Comparison of ENCODE assay signal across 10 cellular contexts in genomic region chr4:15755781-15756180, GRCh38. TPM values are rescaled to one million over a fixed set of nuclear protein-coding genes. Genes with fewer than 3 reads are reported as not detected.
DNase-seq lines count a peak whose midpoint lies in the region; ATAC-seq and TF ChIP-seq lines count a peak whose summit lies in the region.
"Had no signal": no experiment of that assay in that cellular context is flagged by ENCODE, and none has a peak within 500 bp of the region (broad histone marks: within the 10 kb centered on the region; RNA-seq: fewer than 3 reads in every experiment).

No MANE protein-coding gene starts in this region.

- peaks cover 5% of the 10 kb centered on the region; the same call in 1 of the 2 replicates for H3K9me3 ChIP-seq in OCI-LY7 (ENCODE audit: low read length)
- no peaks in the 10 kb centered on the region for H3K9me3 ChIP-seq in smooth muscle cell (replicated peaks; ENCODE audit: low read depth)

- peak overlapping the region; percentile 57 for H3K27ac ChIP-seq in OCI-LY7 (ENCODE audit: low read depth, low read length, poor library complexity, severe bottlenecking)
- H3K27ac ChIP-seq in smooth muscle cell (ENCODE audit: low read depth), result peak overlapping the region; percentile 21
- H3K27ac ChIP-seq: hepatocyte had no signal

- POLR2A ChIA-PET in OCI-LY7 (lab: Charles Lee), result interaction anchor here (0.6 to 5.3 kb wide), 19 partner anchors 8 to 912 kb away, joined by 3 to 35 read pairs (median 6); partner anchors contain the start of genes CD38 and FAM200B

- H3K36me3 ChIP-seq in OCI-LY7 (ENCODE audit: insufficient read depth, low read length) (no peaks in the 10 kb centered on the region), smooth muscle cell (ENCODE audit: low read depth) (no peaks in the 10 kb centered on the region)

- no peaks in the 10 kb centered on the region for H3K27me3 Mint-ChIP-seq in activated T-cell treated with anti-CD3 and anti-CD28 coated beads, Interleukin-2, amount 50 U/mL, for 24 hours

- no peak for DNase-seq in activated T-cell treated with anti-CD3 and anti-CD28 coated beads, Interleukin-2, amount 50 U/mL, for 24 hours
- DNase-seq in activated T-cell treated with anti-CD3 and anti-CD28 coated beads for 4 hours (no peak), OCI-LY7 (ENCODE audit: low spot score) (no peak), smooth muscle cell (lab: John Stamatoyannopoulos, UW; ENCODE audit: unreplicated experiment) (no peak), hippocampal formation (lab: John Stamatoyannopoulos, UW) (no peak), posterior cingulate gyrus (no peak), germinal center (ENCODE audit: low spot score) (no peak)
- DNase-seq: NCI-H446 treated with DMSO at 0.1 percent for 48 hours had no signal

- peak overlapping the region; percentile 63 for H3K4me3 Mint-ChIP-seq in activated T-cell treated with anti-CD3 and anti-CD28 coated beads, Interleukin-2, amount 50 U/mL, for 24 hours

- 84% methylated on average over 1 of the region's 1 CpG for WGBS in smooth muscle cell (ENCODE audit: low lambda C conversion rate)

- H3K27ac Mint-ChIP-seq in activated T-cell treated with anti-CD3 and anti-CD28 coated beads, Interleukin-2, amount 50 U/mL, for 24 hours, result peak overlapping the region; percentile 93

- BruUV-seq in OCI-LY7 (replicated peaks; lab: Mats Ljungman, UMichigan), result no TSS peak

- H3K36me3 Mint-ChIP-seq in activated T-cell treated with anti-CD3 and anti-CD28 coated beads, Interleukin-2, amount 50 U/mL, for 24 hours (ENCODE audit: low read depth), result no peaks in the 10 kb centered on the region

- H3K4me2 ChIP-seq in OCI-LY7 (ENCODE audit: low read length), result peak overlapping the region; percentile 73
- peak overlapping the region; percentile 28 for H3K4me2 ChIP-seq in smooth muscle cell
- H3K4me2 ChIP-seq: hepatocyte had no signal

- H2AFZ ChIP-seq in OCI-LY7 (ENCODE audit: low read length) (peak overlapping the region; percentile 99), smooth muscle cell (ENCODE audit: low read depth) (no peak overlapping the region)
- H2AFZ ChIP-seq: hepatocyte had no signal

- CTCF ChIA-PET in OCI-LY7 (lab: Charles Lee; ENCODE audit: unreplicated experiment), result interaction anchor here (1.0 to 1.9 kb wide), 7 partner anchors 8 to 44 kb away, joined by 3 to 7 read pairs (median 5); no protein-coding TSS in a partner anchor

- H3K4me3 ChIP-seq in OCI-LY7 (ENCODE audit: low read depth, low read length, poor library complexity, severe bottlenecking), result peak overlapping the region; percentile 51
- no peak overlapping the region for H3K4me3 ChIP-seq in smooth muscle cell
- H3K4me3 ChIP-seq: hepatocyte had no signal

- H3K27me3 ChIP-seq in smooth muscle cell (ENCODE audit: low read depth), result no peaks in the 10 kb centered on the region
- H3K27me3 ChIP-seq: hepatocyte had no signal

- no peaks in the 10 kb centered on the region for H3F3A ChIP-seq in smooth muscle cell (ENCODE audit: low read depth)

- intact Hi-C loops in OCI-LY7 (cut with micrococcal nuclease; ENCODE audit: unreplicated experiment), result no loop called here
- intact Hi-C loops in posterior cingulate gyrus (cut with DNase I), result no loop called here

- H4K20me1 ChIP-seq in OCI-LY7 (ENCODE audit: insufficient read depth, low read length) (no peaks in the 10 kb centered on the region), smooth muscle cell (ENCODE audit: low read depth) (no peaks in the 10 kb centered on the region)

- H3K9me2 ChIP-seq in OCI-LY7 (ENCODE audit: insufficient read depth, low read length), result no peaks in the 10 kb centered on the region

- TF ChIP-seq CTCF in OCI-LY7 (conservative IDR thresholded peaks at IDR 0.05; ENCODE audit: low read length) (no peak), smooth muscle cell (IDR thresholded peaks at IDR 0.05; ENCODE audit: borderline replicate concordance, insufficient read depth, poor library complexity, severe bottlenecking) (no peak)

- H3K9ac ChIP-seq in smooth muscle cell (ENCODE audit: low read depth), result no peak overlapping the region

- ATAC-seq in HG02678 (IDR thresholded peaks at IDR 0.05; ENCODE audit: unreplicated experiment), result peak; percentile 16

- no peaks in the 10 kb centered on the region for H3K9me3 Mint-ChIP-seq in activated T-cell treated with anti-CD3 and anti-CD28 coated beads, Interleukin-2, amount 50 U/mL, for 24 hours

- H3K79me2 ChIP-seq in OCI-LY7 (ENCODE audit: insufficient read depth, low read depth, low read length) (no peaks in the 10 kb centered on the region), smooth muscle cell (ENCODE audit: low read depth) (no peaks in the 10 kb centered on the region)
- H3K79me2 ChIP-seq: hepatocyte had no signal

- H3K4me1 ChIP-seq in OCI-LY7 (ENCODE audit: insufficient read depth, low read length, poor library complexity, severe bottlenecking) (peaks cover 36% of the 10 kb centered on the region), smooth muscle cell (ENCODE audit: low read depth) (no peaks in the 10 kb centered on the region)

- H3K4me1 Mint-ChIP-seq in activated T-cell treated with anti-CD3 and anti-CD28 coated beads, Interleukin-2, amount 50 U/mL, for 24 hours (ENCODE audit: low read depth), result peaks cover 44% of the 10 kb centered on the region

RNA-seq across cellular contexts. Expression of gene CD38, which starts 22.3 kb away (rescaled TPM):
- 92.0 and 103 TPM in 2 replicates for total RNA-seq in OCI-LY7 (2014; rRNA removed; shearing (Covaris generic))
- 176 and 214 TPM in 2 replicates for total RNA-seq in OCI-LY7 (2022)
- total RNA-seq in smooth muscle cell, result not detected in 2 replicates
- not detected in 2 replicates for polyA plus RNA-seq in smooth muscle cell

RNA-seq across cellular contexts. Expression of gene BST1, which starts 52.9 kb away (rescaled TPM):
- total RNA-seq in OCI-LY7 (2014; rRNA removed; shearing (Covaris generic)), result 0.50 and 0.67 TPM in 2 replicates
- total RNA-seq in OCI-LY7 (2022), result 0.21 TPM in 1 of 2 replicates, not detected in the other
- 4.8 and 5.2 TPM in 2 replicates for total RNA-seq in smooth muscle cell
- 5.2 and 9.6 TPM in 2 replicates for polyA plus RNA-seq in smooth muscle cell

Comparison
In these comparisons a context has a peak if more than half of its experiments do, and no peak if none do; other contexts are left out.
1. RNA of gene CD38, which starts 22.3 kb away (total RNA-seq): 92.0 to 214 TPM in OCI-LY7; not detected in smooth muscle cell; every median in the first group is over 10 times any median in the second.